Comparison of ENCODE assay signal across 20 cellular contexts in genomic region chr22:46473896-46474557, GRCh38.
DNase-seq lines count a peak whose midpoint lies in the region; ATAC-seq, FAIRE-seq and TF ChIP-seq lines count a peak whose summit lies in the region.
"Had no signal": no experiment of that assay in that cellular context is flagged by ENCODE, and none has a peak within 500 bp of the region (broad histone marks: within the 10 kb centered on the region; RNA-seq: fewer than 3 reads in every experiment).

No MANE protein-coding gene starts in this region.

- H3K4me3 ChIP-seq in HepG2 (replicated peaks in 1 of 3; ENCODE audit: insufficient read depth in 1 of 3, low read depth in 2 of 3, low read length in 3 of 3) = no peak overlapping the region
- no peak overlapping the region for H3K4me3 ChIP-seq in right lobe of liver
- H3K4me3 ChIP-seq in osteoblast (ENCODE audit: insufficient read depth, low read length) = no peak overlapping the region
- H3K4me3 ChIP-seq: A549, HAP-1 had no signal

- H3K9me3 ChIP-seq in HepG2 (ENCODE audit: low read length) (no peaks in the 10 kb centered on the region), right lobe of liver (no peaks in the 10 kb centered on the region), osteoblast (ENCODE audit: low read depth, low read length) (no peaks in the 10 kb centered on the region)
- H3K9me3 ChIP-seq: A549, HAP-1 had no signal

- TF ChIP-seq EP300 in HepG2 (IDR thresholded peaks at IDR 0.05; ENCODE audit: low read depth in 2 of 2, low read length in 2 of 2) (no peak), HepG2 (CRISPR knock-in tag; IDR thresholded peaks at IDR 0.05; ENCODE audit: borderline replicate concordance) (no peak)

- H3K79me2 ChIP-seq in HepG2 (ENCODE audit: insufficient read depth, low read length) (no peaks in the 10 kb centered on the region), osteoblast (ENCODE audit: insufficient read depth, low read length) (no peaks in the 10 kb centered on the region)

- H3K4me2 ChIP-seq in HepG2 (ENCODE audit: low read depth, low read length) (no peak overlapping the region), osteoblast (ENCODE audit: insufficient read depth, low read length) (no peak overlapping the region)
- H3K4me2 ChIP-seq: A549 had no signal

- H4K20me1 ChIP-seq in HepG2 (ENCODE audit: insufficient read depth, low read length) (0 out of 2 replicates have a peak, but pooled peaks cover 2% of the 10 kb centered on the region), osteoblast (ENCODE audit: insufficient read depth, low read length) (no peaks in the 10 kb centered on the region)

- in situ Hi-C loops in HepG2 (cut with HindIII; ENCODE audit: extremely low pct_ligation_motif_present, low pct_unique_long_range_greater_than_20kb) = no loop called here

- 58% methylated on average over 12 of the region's 20 CpGs for WGBS in HepG2 (ENCODE audit: low lambda C conversion rate)
- WGBS in right lobe of liver (ENCODE audit: insufficient coverage, low coverage, low lambda C conversion rate, missing lambda C conversion rate) = 58% methylated on average over 14 of the region's 20 CpGs

- peaks cover 9% of the 10 kb centered on the region for H3K36me3 Mint-ChIP-seq in glutamatergic neuron (ENCODE audit: unreplicated experiment)
- peaks cover 2 to 12% of the 10 kb centered on the region in 2 donors for H3K36me3 Mint-ChIP-seq in stimulated activated naive B cell treated with anti-CD40 and anti-IgM and Interleukin-4, amounts not matched to agents 10 μg/mL and 1 μg/mL and 100 μg/mL, for 72 hours
- H3K36me3 Mint-ChIP-seq in activated naive CD4-positive, alpha-beta T cell treated with anti-CD3 and anti-CD28 coated beads, Interleukin-2, amount 50 U/mL, for 72 hours = peaks cover 4 to 9% of the 10 kb centered on the region in 2 donors
- H3K36me3 Mint-ChIP-seq in activated CD4-positive, alpha-beta T cell treated with anti-CD3 and anti-CD28 coated beads, Interleukin-2, amount 10 ng/mL, durations not matched to agents 24 days and 14 days (ENCODE audit: low read depth) = no peaks in the 10 kb centered on the region

- ATAC-seq in HepG2 (peak; percentile 15; the same call in 1 of the 3 replicates), right lobe of liver (no peak), HG03097 (IDR thresholded peaks at IDR 0.05; ENCODE audit: low FRiP score, unreplicated experiment) (no peak)
- ATAC-seq in stimulated activated naive B cell treated with anti-CD40 and anti-IgM and Interleukin-4, amounts not matched to agents 10 μg/mL and 1 μg/mL and 100 μg/mL, for 72 hours (replicated peaks) = no peak
- no peak for ATAC-seq in activated naive CD4-positive, alpha-beta T cell treated with anti-CD3 and anti-CD28 coated beads, Interleukin-2, amount 50 U/mL, for 72 hours
- ATAC-seq: A549 had no signal

- no peak overlapping the region for H3K27ac Mint-ChIP-seq in glutamatergic neuron (ENCODE audit: unreplicated experiment)
- peak overlapping the region; percentile 16 for H3K27ac Mint-ChIP-seq in stimulated activated naive B cell treated with anti-CD40 and anti-IgM and Interleukin-4, amounts not matched to agents 10 μg/mL and 1 μg/mL and 100 μg/mL, for 72 hours
- no peak overlapping the region for H3K27ac Mint-ChIP-seq in activated naive CD4-positive, alpha-beta T cell treated with anti-CD3 and anti-CD28 coated beads, Interleukin-2, amount 50 U/mL, for 72 hours
- no peak overlapping the region for H3K27ac Mint-ChIP-seq in activated CD4-positive, alpha-beta T cell treated with anti-CD3 and anti-CD28 coated beads, Interleukin-2, amount 10 ng/mL, durations not matched to agents 24 days and 14 days
- H3K27ac Mint-ChIP-seq: CD4-positive, alpha-beta T cell had no signal

- no peak for TF ChIP-seq RAD21 in HepG2 (CRISPR knock-in tag; IDR thresholded peaks at IDR 0.05)

- peaks cover 12% of the 10 kb centered on the region for H3K9me3 Mint-ChIP-seq in glutamatergic neuron (ENCODE audit: unreplicated experiment)
- peaks cover 8 to 11% of the 10 kb centered on the region in 2 donors for H3K9me3 Mint-ChIP-seq in stimulated activated naive B cell treated with anti-CD40 and anti-IgM and Interleukin-4, amounts not matched to agents 10 μg/mL and 1 μg/mL and 100 μg/mL, for 72 hours
- peaks cover 0 to 9% of the 10 kb centered on the region in 2 donors for H3K9me3 Mint-ChIP-seq in activated naive CD4-positive, alpha-beta T cell treated with anti-CD3 and anti-CD28 coated beads, Interleukin-2, amount 50 U/mL, for 72 hours
- peaks cover 8% of the 10 kb centered on the region for H3K9me3 Mint-ChIP-seq in activated CD4-positive, alpha-beta T cell treated with anti-CD3 and anti-CD28 coated beads, Interleukin-2, amount 10 ng/mL, durations not matched to agents 24 days and 14 days
- H3K9me3 Mint-ChIP-seq: CD4-positive, alpha-beta T cell had no signal

- no peak for TF ChIP-seq CTCF in HepG2 (CRISPR knock-in tag; IDR thresholded peaks at IDR 0.05)
- TF ChIP-seq CTCF in right lobe of liver (IDR thresholded peaks at IDR 0.05) = no peak
- no peak for TF ChIP-seq CTCF in glutamatergic neuron (IDR thresholded peaks at IDR 0.05; ENCODE audit: partially characterized antibody, unreplicated experiment)
- TF ChIP-seq CTCF in osteoblast (IDR thresholded peaks at IDR 0.05; ENCODE audit: extremely low read depth, low read depth, low read length) = no peak

- CTCF ChIA-PET in HepG2 (lab: Yijun Ruan, JAX; ENCODE audit: low intra/inter-chr PET ratio, low total read pairs) = no interaction called here

- DNase-seq in HepG2 (ENCODE audit: low spot score) (no peak), right lobe of liver (no peak), glutamatergic neuron (no peak), osteoblast (ENCODE audit: insufficient read length, low spot score, missing footprints) (peak; percentile 85)
- DNase-seq in stimulated activated naive B cell treated with anti-CD40 and anti-IgM and Interleukin-4, amounts not matched to agents 10 μg/mL and 1 μg/mL and 100 μg/mL, for 72 hours = no peak
- no peak for DNase-seq in activated naive CD4-positive, alpha-beta T cell treated with anti-CD3 and anti-CD28 coated beads, Interleukin-2, amount 50 U/mL, for 72 hours (ENCODE audit: low spot score in 2 of 2)
- DNase-seq in activated CD4-positive, alpha-beta T cell treated with anti-CD3 and anti-CD28 coated beads, Interleukin-2, amount 10 ng/mL, durations not matched to agents 24 days and 14 days = no peak
- DNase-seq: AML-193; CD4-positive, alpha-beta T cell; DMS153; DMS79; GDM1 had no signal

- intact Hi-C loops in HepG2 (cut with micrococcal nuclease; ENCODE audit: unreplicated experiment) (no loop called here), right lobe of liver (cut with DNase I) (no loop called here)
- intact Hi-C loops in activated CD4-positive, alpha-beta T cell treated with anti-CD3 and anti-CD28 coated beads, Interleukin-2, amount 10 ng/mL, durations not matched to agents 24 days and 14 days (cut with micrococcal nuclease) = no loop called here

- H3K4me1 Mint-ChIP-seq in glutamatergic neuron (ENCODE audit: low read depth, unreplicated experiment) = peaks cover 3% of the 10 kb centered on the region
- H3K4me1 Mint-ChIP-seq in stimulated activated naive B cell treated with anti-CD40 and anti-IgM and Interleukin-4, amounts not matched to agents 10 μg/mL and 1 μg/mL and 100 μg/mL, for 72 hours = peaks cover 8 to 21% of the 10 kb centered on the region in 2 donors
- H3K4me1 Mint-ChIP-seq in activated CD4-positive, alpha-beta T cell treated with anti-CD3 and anti-CD28 coated beads, Interleukin-2, amount 10 ng/mL, durations not matched to agents 24 days and 14 days = peaks cover 2% of the 10 kb centered on the region

- H3K36me3 ChIP-seq in HepG2 (replicated peaks in 1 of 2; ENCODE audit: control insufficient read depth in 1 of 2, insufficient read depth in 2 of 2, low read length in 2 of 2) (no peaks in the 10 kb centered on the region), right lobe of liver (no peaks in the 10 kb centered on the region), osteoblast (ENCODE audit: insufficient read depth, low read length) (no peaks in the 10 kb centered on the region)
- H3K36me3 ChIP-seq: HAP-1 had no signal

- H3K4me1 ChIP-seq in HepG2 (ENCODE audit: insufficient read depth, low read length) (peaks cover 12% of the 10 kb centered on the region), right lobe of liver (no peaks in the 10 kb centered on the region), osteoblast (ENCODE audit: insufficient read depth, low read length) (no peaks in the 10 kb centered on the region)
- H3K4me1 ChIP-seq: HAP-1 had no signal

- peak overlapping the region; percentile 32 for H3K4me3 Mint-ChIP-seq in glutamatergic neuron (ENCODE audit: unreplicated experiment)
- H3K4me3 Mint-ChIP-seq in stimulated activated naive B cell treated with anti-CD40 and anti-IgM and Interleukin-4, amounts not matched to agents 10 μg/mL and 1 μg/mL and 100 μg/mL, for 72 hours = no peak overlapping the region
- no peak overlapping the region for H3K4me3 Mint-ChIP-seq in activated CD4-positive, alpha-beta T cell treated with anti-CD3 and anti-CD28 coated beads, Interleukin-2, amount 10 ng/mL, durations not matched to agents 24 days and 14 days
- H3K4me3 Mint-ChIP-seq: CD4-positive, alpha-beta T cell had no signal

- POLR2A ChIA-PET in HepG2 (lab: Yijun Ruan, JAX) = no interaction called here

- H3K27ac ChIP-seq in HepG2 (ENCODE audit: extremely low read length, insufficient read depth, low read length) (no peak overlapping the region), right lobe of liver (no peak overlapping the region), osteoblast (ENCODE audit: low read depth, low read length) (no peak overlapping the region)
- H3K27ac ChIP-seq: 22Rv1, C4-2B had no signal

- BruUV-seq in HepG2 (replicated peaks; lab: Mats Ljungman, UMichigan) = no TSS peak

- H2AFZ ChIP-seq in HepG2 (ENCODE audit: low read length) (no peak overlapping the region), osteoblast (ENCODE audit: low read length) (no peak overlapping the region)

- peaks cover 6% of the 10 kb centered on the region for H3K27me3 Mint-ChIP-seq in glutamatergic neuron (ENCODE audit: unreplicated experiment)
- H3K27me3 Mint-ChIP-seq in stimulated activated naive B cell treated with anti-CD40 and anti-IgM and Interleukin-4, amounts not matched to agents 10 μg/mL and 1 μg/mL and 100 μg/mL, for 72 hours = peaks cover 21 to 25% of the 10 kb centered on the region in 2 donors
- peaks cover 5% of the 10 kb centered on the region for H3K27me3 Mint-ChIP-seq in activated CD4-positive, alpha-beta T cell treated with anti-CD3 and anti-CD28 coated beads, Interleukin-2, amount 10 ng/mL, durations not matched to agents 24 days and 14 days

- no peak for TF ChIP-seq POLR2A in HepG2 (IDR thresholded peaks at IDR 0.05; ENCODE audit: insufficient read depth in 1 of 2, low read depth in 2 of 2, low read length in 2 of 2)
- TF ChIP-seq POLR2A in right lobe of liver (IDR thresholded peaks at IDR 0.05) = no peak

- no peak for FAIRE-seq in HepG2 (lab: Jason Lieb, UNC)
- FAIRE-seq: A549, GM12892, GM18507, HTR-8/SVneo had no signal

- H3K27me3 ChIP-seq in HepG2 (ENCODE audit: control insufficient read depth in 1 of 2, insufficient read depth in 2 of 2, low read length in 2 of 2) (peaks cover 7 to 10% of the 10 kb centered on the region in 2 experiments; a peak in 3 of 5 replicates), right lobe of liver (no peaks in the 10 kb centered on the region), osteoblast (ENCODE audit: insufficient read depth, low read length) (peaks cover 19% of the 10 kb centered on the region)

- no peak overlapping the region for H3K9ac ChIP-seq in HepG2 (ENCODE audit: insufficient read depth, low read depth, low read length)
